ENCODE assay signal across 8 cellular contexts in the genomic region with DNA sequence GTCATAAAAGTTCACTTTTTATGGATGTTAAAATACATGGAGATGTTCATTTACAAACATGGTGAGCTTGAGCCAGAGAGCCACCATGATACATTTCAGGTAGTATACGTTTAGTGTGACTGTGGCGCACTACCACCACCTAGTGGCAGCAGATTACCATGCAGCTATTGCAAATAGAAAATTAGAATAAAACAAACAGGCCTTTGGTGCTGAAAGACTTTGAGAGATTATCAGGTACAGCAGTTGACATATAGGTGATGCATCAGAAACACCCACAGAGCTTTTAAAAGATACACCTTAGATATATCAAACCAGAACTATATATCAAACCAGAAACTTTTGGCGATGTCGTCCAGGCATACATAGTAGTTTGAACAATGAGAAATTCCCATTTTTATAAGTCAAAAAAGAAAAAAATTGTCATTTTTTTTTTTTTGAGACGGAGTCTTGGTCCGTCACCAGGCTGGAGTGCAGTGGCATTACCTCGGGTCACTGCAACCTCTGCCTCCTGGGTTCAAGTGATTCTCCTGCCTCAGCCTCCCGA. TPM values are rescaled to one million over a fixed set of nuclear protein-coding genes. Genes with fewer than 3 reads are reported as not detected.
DNase-seq lines count a peak whose midpoint lies in the region; ATAC-seq and TF ChIP-seq lines count a peak whose summit lies in the region.

No MANE protein-coding gene starts in this region.

- H3K4me2 ChIP-seq in parathyroid adenoma (ENCODE audit: low read length): no peak overlapping the region

- H3K27me3 ChIP-seq in parathyroid adenoma (ENCODE audit: control insufficient read depth, insufficient read depth, low read length) (no peaks in the 10 kb centered on the region), upper lobe of left lung (no peaks in the 10 kb centered on the region)

- peak; percentile 51 for DNase-seq in NK-92 treated with Interleukin-12 subunit alpha and Interleukin-12 subunit beta, amount 100 ng/mL, for 24 hours (lab: John Stamatoyannopoulos, UW)
- DNase-seq in NK-92 (lab: John Stamatoyannopoulos, UW; ENCODE audit: unreplicated experiment): no peak
- peak; percentile 34 for DNase-seq in HuH-7 (ENCODE audit: low spot score)
- DNase-seq in RPMI8226: peak; percentile 76
- peak; percentile 62 to 67 for DNase-seq in activated T-helper 1 cell treated with anti-CD3 and anti-CD28 coated beads, Interleukin-2, amount 50 U/mL, for 16 hours (ENCODE audit: low read depth in 1 of 2, low spot score in 1 of 2)
- DNase-seq in fibroblast of villous mesenchyme (ENCODE audit: low read depth): peak; percentile 74
- peak in 1 of 2 donors; percentile 70 for DNase-seq in upper lobe of left lung

- TF ChIP-seq EP300 in upper lobe of left lung (IDR thresholded peaks at IDR 0.05): no peak

- H3K9me3 ChIP-seq in parathyroid adenoma (ENCODE audit: control insufficient read depth, low read length) (no peaks in the 10 kb centered on the region), upper lobe of left lung (no peaks in the 10 kb centered on the region)

- H3K79me2 ChIP-seq in parathyroid adenoma: peaks cover 9% of the 10 kb centered on the region

- no peak overlapping the region for H3K4me3 ChIP-seq in fibroblast of villous mesenchyme (ENCODE audit: low read depth, low read length)
- H3K4me3 ChIP-seq in parathyroid adenoma (ENCODE audit: low read depth, low read length): no peak overlapping the region
- no peak overlapping the region for H3K4me3 ChIP-seq in upper lobe of left lung

- no peak for TF ChIP-seq POLR2A in upper lobe of left lung (IDR thresholded peaks at IDR 0.05)

- peak; percentile 78 to 83 for ATAC-seq in upper lobe of left lung (ENCODE audit: low FRiP score in 2 of 2)

- no peaks in the 10 kb centered on the region for H3K4me1 ChIP-seq in parathyroid adenoma
- H3K4me1 ChIP-seq in upper lobe of left lung: peaks cover 0 to 20% (median 2%) of the 10 kb centered on the region in 4 donors

- TF ChIP-seq CTCF in fibroblast of villous mesenchyme (IDR thresholded peaks at IDR 0.05; ENCODE audit: insufficient read depth, low read depth, low read length): peak; percentile 93
- TF ChIP-seq CTCF in parathyroid adenoma (IDR thresholded peaks at IDR 0.05): peak; percentile 86
- TF ChIP-seq CTCF in upper lobe of left lung (IDR thresholded peaks at IDR 0.05): peak; percentile 73 to 84 (median 80)

- peak overlapping the region; percentile 72 for H3K27ac ChIP-seq in parathyroid adenoma
- H3K27ac ChIP-seq in upper lobe of left lung: peak overlapping the region in 1 of 4 donors; percentile 35

- H3K36me3 ChIP-seq in parathyroid adenoma (ENCODE audit: control insufficient read depth, insufficient read depth, low read length) (no peaks in the 10 kb centered on the region), upper lobe of left lung (peaks cover 0 to 3% (median 0%) of the 10 kb centered on the region in 4 donors)

- H2AFZ ChIP-seq in parathyroid adenoma: no peak overlapping the region

- WGBS in upper lobe of left lung, 2 donors: 71 to 72% methylated on average over 8 of the region's 8 CpGs

- no peak overlapping the region for H3K9ac ChIP-seq in parathyroid adenoma

RNA-seq across cellular contexts. Expression of a gene that starts 42.0 kb away (rescaled TPM):
- total RNA-seq in fibroblast of villous mesenchyme (28.7 and 31.1 TPM in 2 replicates), upper lobe of left lung (10 to 100 TPM; 15.0 to 40.7 (median 32.8) TPM)
